ENCODE assay signal across 21 cellular contexts in genomic region chr10:124238367-124238766, GRCh38.
"Had no signal": no experiment of that assay in that cellular context is flagged by ENCODE, and none has a peak within 500 bp of the region (broad histone marks: within the 10 kb centered on the region; RNA-seq: fewer than 3 reads in every experiment).

No MANE protein-coding gene starts in this region.

- H3K36me3 ChIP-seq: adrenal gland, left ventricle myocardium inferior, pancreas, right lobe of liver, stomach, upper lobe of left lung had no signal

- ATAC-seq: activated CD4-positive, CD25-positive, alpha-beta regulatory T cell treated with anti-CD3 and anti-CD28 coated beads, Interleukin-2, amount 50 U/mL, for 24 hours; activated T-cell treated with anti-CD3 and anti-CD28 coated beads, Interleukin-2, amount 50 U/mL, for 4 hours; naive thymus-derived CD8-positive, alpha-beta T cell; pancreas; right lobe of liver; stimulated activated effector memory CD8-positive, alpha-beta T cell treated with anti-CD3 and anti-CD28 coated beads, Interleukin-12 subunit alpha, Interleukin-12 subunit beta, amount 100 ng/mL, for 72 hours had no signal

- H3K4me3 Mint-ChIP-seq: activated CD4-positive, alpha-beta T cell treated with anti-CD3 and anti-CD28 coated beads, Interleukin-2, amount 10 ng/mL, durations not matched to agents 7 days and 5 days; activated naive CD4-positive, alpha-beta T cell treated with anti-CD3 and anti-CD28 coated beads, Interleukin-2, amount 50 U/mL, for 24 hours; activated T-cell treated with anti-CD3 and anti-CD28 coated beads, Interleukin-2, amount 50 U/mL, for 4 hours; memory B cell; naive thymus-derived CD8-positive, alpha-beta T cell; stimulated activated effector memory CD8-positive, alpha-beta T cell treated with anti-CD3 and anti-CD28 coated beads, Interleukin-12 subunit alpha, Interleukin-12 subunit beta, amount 100 ng/mL, for 72 hours had no signal

- H3K4me1 Mint-ChIP-seq: activated CD4-positive, alpha-beta T cell treated with anti-CD3 and anti-CD28 coated beads, Interleukin-2, amount 10 ng/mL, durations not matched to agents 7 days and 5 days; activated naive CD4-positive, alpha-beta T cell treated with anti-CD3 and anti-CD28 coated beads, Interleukin-2, amount 50 U/mL, for 24 hours had no signal

- H3K9me3 Mint-ChIP-seq: activated CD4-positive, alpha-beta T cell treated with anti-CD3 and anti-CD28 coated beads, Interleukin-2, amount 10 ng/mL, durations not matched to agents 7 days and 5 days; activated naive CD4-positive, alpha-beta T cell treated with anti-CD3 and anti-CD28 coated beads, Interleukin-2, amount 50 U/mL, for 24 hours; stimulated activated effector memory CD8-positive, alpha-beta T cell treated with anti-CD3 and anti-CD28 coated beads, Interleukin-12 subunit alpha, Interleukin-12 subunit beta, amount 100 ng/mL, for 72 hours had no signal

- DNase-seq: activated CD4-positive, alpha-beta T cell treated with anti-CD3 and anti-CD28 coated beads, Interleukin-2, amount 10 ng/mL, durations not matched to agents 7 days and 5 days; activated CD8-positive, alpha-beta memory T cell treated with anti-CD3 and anti-CD28 coated beads, Interleukin-2, amount 50 U/mL, for 4 hours; activated gamma-delta T cell; activated T-cell treated with anti-CD3 and anti-CD28 coated beads, Interleukin-2, amount 50 U/mL, for 4 hours; left ventricle myocardium inferior; naive thymus-derived CD8-positive, alpha-beta T cell; stimulated activated CD4-positive, alpha-beta T cell treated with anti-CD3 and anti-CD28 coated beads, Interleukin-4, amount 100 ng/mL, for 24 hours; stomach; T-helper 1 cell; T-helper 9 cell; upper lobe of left lung had no signal

- H3K27me3 ChIP-seq: adrenal gland, pancreas, right lobe of liver, upper lobe of left lung had no signal

- H3K9me3 ChIP-seq: adrenal gland, pancreas, right lobe of liver, upper lobe of left lung had no signal

- H3K27ac Mint-ChIP-seq: activated CD4-positive, alpha-beta T cell treated with anti-CD3 and anti-CD28 coated beads, Interleukin-2, amount 10 ng/mL, durations not matched to agents 7 days and 5 days; activated naive CD4-positive, alpha-beta T cell treated with anti-CD3 and anti-CD28 coated beads, Interleukin-2, amount 50 U/mL, for 24 hours; memory B cell; naive thymus-derived CD8-positive, alpha-beta T cell; stimulated activated effector memory CD8-positive, alpha-beta T cell treated with anti-CD3 and anti-CD28 coated beads, Interleukin-12 subunit alpha, Interleukin-12 subunit beta, amount 100 ng/mL, for 72 hours had no signal

- H3K4me3 ChIP-seq: adrenal gland, dorsolateral prefrontal cortex, left ventricle myocardium inferior, pancreas, right lobe of liver, stomach, upper lobe of left lung had no signal

- H3K4me1 ChIP-seq: adrenal gland, pancreas, right lobe of liver, stomach, upper lobe of left lung had no signal

- H3K27ac ChIP-seq: adrenal gland, dorsolateral prefrontal cortex, left ventricle myocardium inferior, pancreas, right lobe of liver, stomach, upper lobe of left lung had no signal

- FAIRE-seq: astrocyte, frontal cortex, pancreas had no signal

- H3K27me3 Mint-ChIP-seq: activated CD4-positive, alpha-beta T cell treated with anti-CD3 and anti-CD28 coated beads, Interleukin-2, amount 10 ng/mL, durations not matched to agents 7 days and 5 days had no signal

- H3K36me3 Mint-ChIP-seq: activated naive CD4-positive, alpha-beta T cell treated with anti-CD3 and anti-CD28 coated beads, Interleukin-2, amount 50 U/mL, for 24 hours; naive thymus-derived CD8-positive, alpha-beta T cell; stimulated activated effector memory CD8-positive, alpha-beta T cell treated with anti-CD3 and anti-CD28 coated beads, Interleukin-12 subunit alpha, Interleukin-12 subunit beta, amount 100 ng/mL, for 72 hours had no signal
